1 cellular context compared by ENCODE assay signal in the genomic region with DNA sequence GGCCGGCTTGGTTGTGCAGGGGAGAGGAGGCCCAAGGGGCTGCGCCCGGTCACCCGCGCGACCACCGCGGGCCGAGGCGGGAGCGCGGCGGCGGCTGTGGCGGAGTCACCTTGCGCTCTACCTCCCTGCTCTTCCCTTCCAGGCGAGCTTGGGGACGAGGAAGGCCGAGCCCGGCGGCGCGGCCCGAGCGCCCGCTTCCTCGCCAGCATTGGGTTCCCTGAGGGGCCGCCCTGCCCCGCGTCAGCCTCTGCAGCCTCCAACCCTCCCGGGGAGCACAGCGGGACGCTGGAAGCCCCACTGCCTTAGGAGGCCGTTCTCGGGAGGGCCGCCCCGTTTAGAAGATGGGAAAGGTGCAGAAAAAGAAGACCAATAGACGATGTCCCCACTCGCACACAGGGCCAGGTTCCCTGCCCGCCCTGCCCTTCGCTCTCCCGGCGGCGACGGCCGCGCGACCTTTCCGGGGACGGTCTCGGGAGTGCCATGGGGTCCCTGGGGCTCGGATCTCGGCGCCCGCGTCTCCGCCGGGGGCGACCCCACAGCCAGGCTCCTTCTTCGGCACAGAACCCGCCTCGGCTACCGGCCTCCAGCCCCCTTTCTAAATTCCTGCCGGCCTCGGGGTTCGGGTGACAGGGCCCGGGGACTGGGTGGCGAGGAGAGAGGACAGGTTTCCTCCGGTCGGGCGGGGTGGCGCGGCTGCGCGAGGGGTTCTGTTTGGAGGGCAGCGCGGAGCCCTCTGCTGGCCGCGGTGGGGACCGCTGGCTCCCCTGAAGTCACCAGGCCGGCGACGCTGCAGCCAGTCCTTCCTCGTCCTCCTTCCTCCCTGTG.
TF ChIP-seq lines count a peak whose summit lies in the region.

No MANE protein-coding gene starts in this region.

TF ChIP-seq in H1, 55 proteins besides CTCF, POLR2A, EP300 and RAD21:
- peak; percentile 46 for TF ChIP-seq CTBP2 (IDR thresholded peaks at IDR 0.05; ENCODE audit: borderline replicate concordance, insufficient read depth, insufficient read length, low read length)
- TF ChIP-seq POU5F1 (IDR thresholded peaks at IDR 0.05; ENCODE audit: low read depth, low read length): no peak
- TF ChIP-seq BRCA1 (IDR thresholded peaks at IDR 0.05; ENCODE audit: low read depth, low read length): no peak
- TF ChIP-seq, protein P1, sequence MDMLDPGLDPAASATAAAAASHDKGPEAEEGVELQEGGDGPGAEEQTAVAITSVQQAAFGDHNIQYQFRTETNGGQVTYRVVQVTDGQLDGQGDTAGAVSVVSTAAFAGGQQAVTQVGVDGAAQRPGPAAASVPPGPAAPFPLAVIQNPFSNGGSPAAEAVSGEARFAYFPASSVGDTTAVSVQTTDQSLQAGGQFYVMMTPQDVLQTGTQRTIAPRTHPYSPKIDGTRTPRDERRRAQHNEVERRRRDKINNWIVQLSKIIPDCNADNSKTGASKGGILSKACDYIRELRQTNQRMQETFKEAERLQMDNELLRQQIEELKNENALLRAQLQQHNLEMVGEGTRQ (IDR thresholded peaks at IDR 0.05; ENCODE audit: low read length): no peak
- TF ChIP-seq CBX8 (IDR thresholded peaks at IDR 0.05; ENCODE audit: borderline replicate concordance, low read depth, low read length): no peak
- TF ChIP-seq CHD7 (IDR thresholded peaks at IDR 0.05; ENCODE audit: insufficient replicate concordance, low read length): no peak
- TF ChIP-seq TEAD4 (IDR thresholded peaks at IDR 0.05; ENCODE audit: low read depth, low read length): no peak
- TF ChIP-seq HDAC6 (IDR thresholded peaks at IDR 0.05; ENCODE audit: low read depth, low read length): no peak
- no peak for TF ChIP-seq HDAC2 (IDR thresholded peaks at IDR 0.05; ENCODE audit: borderline replicate concordance in 1 of 2, low read depth in 2 of 2, low read length in 2 of 2)
- TF ChIP-seq, protein P2, sequence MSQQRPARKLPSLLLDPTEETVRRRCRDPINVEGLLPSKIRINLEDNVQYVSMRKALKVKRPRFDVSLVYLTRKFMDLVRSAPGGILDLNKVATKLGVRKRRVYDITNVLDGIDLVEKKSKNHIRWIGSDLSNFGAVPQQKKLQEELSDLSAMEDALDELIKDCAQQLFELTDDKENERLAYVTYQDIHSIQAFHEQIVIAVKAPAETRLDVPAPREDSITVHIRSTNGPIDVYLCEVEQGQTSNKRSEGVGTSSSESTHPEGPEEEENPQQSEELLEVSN (IDR thresholded peaks at IDR 0.05): no peak
- TF ChIP-seq SP2 (IDR thresholded peaks at IDR 0.05; ENCODE audit: low read length): no peak
- 0 out of 2 replicates have a peak, but pooled peaks have one; percentile 30 for TF ChIP-seq YY1 (IDR thresholded peaks at IDR 0.05; ENCODE audit: low read depth, low read length)
- no peak for TF ChIP-seq ZNF274 (IDR thresholded peaks at IDR 0.05; ENCODE audit: borderline replicate concordance, extremely low read depth, low read length)
- no peak for TF ChIP-seq FOSL1 (IDR thresholded peaks at IDR 0.05; ENCODE audit: insufficient read depth, low read depth, low read length)
- no peak for TF ChIP-seq SAP30 (IDR thresholded peaks at IDR 0.05; ENCODE audit: insufficient read depth, insufficient replicate concordance, low read length)
- TF ChIP-seq KDM5A (IDR thresholded peaks at IDR 0.05; ENCODE audit: low read length): no peak
- no peak for TF ChIP-seq RNF2 (IDR thresholded peaks at IDR 0.05; ENCODE audit: borderline replicate concordance, low read depth, low read length, missing control alignments, poor library complexity, severe bottlenecking)
- TF ChIP-seq SUZ12 (IDR thresholded peaks at IDR 0.05; ENCODE audit: low read length): 0 out of 2 replicates have a peak, but pooled peaks have one; percentile 25
- no peak for TF ChIP-seq JUND (IDR thresholded peaks at IDR 0.05; ENCODE audit: low read length)
- no peak for TF ChIP-seq RXRA (IDR thresholded peaks at IDR 0.05; ENCODE audit: insufficient read depth, low read depth, low read length)
- no peak for TF ChIP-seq SIX5 (IDR thresholded peaks at IDR 0.05; ENCODE audit: low read depth, low read length)
- TF ChIP-seq RBBP5 (IDR thresholded peaks at IDR 0.05; ENCODE audit: borderline replicate concordance, low read depth, low read length): peak; percentile 57; the same call in 1 of the 2 replicates
- no peak for TF ChIP-seq ATF3 (IDR thresholded peaks at IDR 0.05; ENCODE audit: insufficient read depth, low read depth, low read length)
- no peak for TF ChIP-seq SRF (IDR thresholded peaks at IDR 0.05; ENCODE audit: low read depth, low read length)
- TF ChIP-seq TBP (IDR thresholded peaks at IDR 0.05; ENCODE audit: low read depth, low read length): no peak
- TF ChIP-seq TAF1 (IDR thresholded peaks at IDR 0.05; ENCODE audit: low read depth, low read length): 0 out of 2 replicates have a peak, but pooled peaks have one; percentile 20
- TF ChIP-seq JUN (IDR thresholded peaks at IDR 0.05; ENCODE audit: low read depth, low read length): no peak
- TF ChIP-seq POLR2AphosphoS5 (IDR thresholded peaks at IDR 0.05; ENCODE audit: low read depth, low read length): no peak
- TF ChIP-seq CHD2 (IDR thresholded peaks at IDR 0.05; ENCODE audit: low read length): no peak
- TF ChIP-seq TCF12 (IDR thresholded peaks at IDR 0.05; ENCODE audit: low read depth, low read length): no peak
- peak; percentile 33 to 38; a peak in 3 of 4 replicates for TF ChIP-seq SIN3A (conservative IDR thresholded peaks at IDR 0.05 in 1 of 2, IDR thresholded peaks at IDR 0.05 in 1 of 2; ENCODE audit: low read depth in 1 of 2, low read length in 2 of 2)
- TF ChIP-seq PHF8 (conservative IDR thresholded peaks at IDR 0.05; ENCODE audit: low read depth, low read length): no peak; the same call in 1 of the 2 replicates
- peak; percentile 39; the same call in 1 of the 2 replicates for TF ChIP-seq CREB1 (IDR thresholded peaks at IDR 0.05)
- no peak for TF ChIP-seq CEBPB (IDR thresholded peaks at IDR 0.05; ENCODE audit: low read depth, low read length)
- no peak for TF ChIP-seq BACH1 (IDR thresholded peaks at IDR 0.05; ENCODE audit: low read length)
- TF ChIP-seq SP1 (IDR thresholded peaks at IDR 0.05; ENCODE audit: low read depth, low read length): no peak
- TF ChIP-seq GTF2F1 (IDR thresholded peaks at IDR 0.05; ENCODE audit: borderline replicate concordance, low read depth, low read length): no peak
- TF ChIP-seq NANOG (IDR thresholded peaks at IDR 0.05; ENCODE audit: insufficient read depth, low read depth, low read length, poor library complexity, severe bottlenecking): no peak
- TF ChIP-seq SIRT6 (IDR thresholded peaks at IDR 0.05; ENCODE audit: low read length): no peak
- no peak for TF ChIP-seq KDM1A (IDR thresholded peaks at IDR 0.05; ENCODE audit: borderline replicate concordance, low read length)
- no peak for TF ChIP-seq CHD1 (IDR thresholded peaks at IDR 0.05; ENCODE audit: low read depth, low read length)
- TF ChIP-seq BCL11A (IDR thresholded peaks at IDR 0.05; ENCODE audit: low read depth in 2 of 2, low read length in 2 of 2): no peak
- peak; percentile 63 for TF ChIP-seq ASH2L (IDR thresholded peaks at IDR 0.05; ENCODE audit: low read length)
- peak; percentile 44 for TF ChIP-seq NRF1 (IDR thresholded peaks at IDR 0.05; ENCODE audit: low read depth, low read length)
- TF ChIP-seq GABPA (IDR thresholded peaks at IDR 0.05; ENCODE audit: borderline replicate concordance, insufficient read depth, low read length): peak; percentile 29; the same call in 1 of the 2 replicates
- no peak for TF ChIP-seq CBX5 (IDR thresholded peaks at IDR 0.05; ENCODE audit: low read depth, low read length)
- TF ChIP-seq MAFK (IDR thresholded peaks at IDR 0.05; ENCODE audit: low read depth, low read length): no peak
- TF ChIP-seq KDM4A (IDR thresholded peaks at IDR 0.05; ENCODE audit: low read depth, low read length, severe bottlenecking): peak; percentile 99
- no peak for TF ChIP-seq ATF2 (IDR thresholded peaks at IDR 0.05; ENCODE audit: low read length)
- TF ChIP-seq, protein P3, sequence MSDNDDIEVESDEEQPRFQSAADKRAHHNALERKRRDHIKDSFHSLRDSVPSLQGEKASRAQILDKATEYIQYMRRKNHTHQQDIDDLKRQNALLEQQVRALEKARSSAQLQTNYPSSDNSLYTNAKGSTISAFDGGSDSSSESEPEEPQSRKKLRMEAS (IDR thresholded peaks at IDR 0.05): no peak; the same call in 1 of the 2 replicates
- TF ChIP-seq SP4 (IDR thresholded peaks at IDR 0.05; ENCODE audit: low read length): no peak
- peak; percentile 37 for TF ChIP-seq TAF7 (optimal IDR thresholded peaks at IDR 0.05; ENCODE audit: borderline replicate concordance, low read depth, low read length)
- 0 out of 2 replicates have a peak, but pooled peaks have one; percentile 48 for TF ChIP-seq EGR1 (IDR thresholded peaks at IDR 0.05; ENCODE audit: borderline replicate concordance, low read depth, low read length)
- TF ChIP-seq EZH2 (IDR thresholded peaks at IDR 0.05; ENCODE audit: low read depth, low read length, severe bottlenecking): peak; percentile 42
- no peak for TF ChIP-seq RFX5 (IDR thresholded peaks at IDR 0.05; ENCODE audit: borderline replicate concordance, low read depth, low read length)
TF ChIP-seq in H1: peak in this region for 14.
